29 cellular contexts compared by ENCODE assay signal in genomic region chr4:122476126-122476525, GRCh38. TPM values are rescaled to one million over a fixed set of nuclear protein-coding genes. Genes with fewer than 3 reads are reported as not detected.
"Had no signal": no experiment of that assay in that cellular context is flagged by ENCODE, and none has a peak within 500 bp of the region (broad histone marks: within the 10 kb centered on the region; RNA-seq: fewer than 3 reads in every experiment).

No MANE protein-coding gene starts in this region.

- H3K4me3 ChIP-seq: MG63, PC-9 had no signal

- H3K4me3 Mint-ChIP-seq: activated CD4-positive, alpha-beta memory T cell treated with anti-CD3 and anti-CD28 coated beads for 36 hours; activated naive CD8-positive, alpha-beta T cell; activated naive CD8-positive, alpha-beta T cell treated with anti-CD3 and anti-CD28 coated beads, Interleukin-2, amount 50 U/mL, for 24 hours; activated T-cell treated with anti-CD3 and anti-CD28 coated beads, Interleukin-2, amount 50 U/mL, for 4 hours; activated T-helper 1 cell treated with anti-CD3 and anti-CD28 coated beads, Interleukin-12 subunit alpha, Interleukin-12 subunit beta, Interleukin-2, Interleukin-4 antibody, amounts not matched to agents 30 ng/mL and 10 ng/mL and 1 ng/mL, durations not matched to agents 14 hours and 24 hours and 36 hours; brain; T-helper 1 cell treated with Interleukin-12 subunit alpha and Interleukin-12 subunit beta and Interleukin-4 antibody, amounts not matched to agents 30 μg/mL and 1 μg/mL, for 36 hours; T-helper 2 cell treated with Interferon-gamma antibody and Interleukin-4, amounts not matched to agents 5 μg/mL and 100 μg/mL, for 36 hours had no signal

- H3K4me1 Mint-ChIP-seq: brain had no signal

- H3K27me3 ChIP-seq: MG63 had no signal

- H3K36me3 ChIP-seq: MG63 had no signal

- H2AFZ ChIP-seq: PC-9 had no signal

- H3K27me3 Mint-ChIP-seq: activated CD4-positive, alpha-beta memory T cell treated with anti-CD3 and anti-CD28 coated beads for 36 hours; activated naive CD8-positive, alpha-beta T cell had no signal

- ATAC-seq: activated naive CD8-positive, alpha-beta T cell treated with anti-CD3 and anti-CD28 coated beads, Interleukin-2, amount 50 U/mL, for 24 hours had no signal

- H3K9me3 ChIP-seq: MG63 had no signal

- DNase-seq: activated CD4-positive, alpha-beta memory T cell treated with anti-CD3 and anti-CD28 coated beads for 36 hours; activated CD4-positive, alpha-beta T cell treated with anti-CD3 and anti-CD28 coated beads, Interleukin-2, amount 50 U/mL, for 1 hour; activated CD8-positive, alpha-beta memory T cell treated with anti-CD3 and anti-CD28 coated beads, Interleukin-2, amount 50 U/mL, for 4 hours; activated effector memory CD4-positive, alpha-beta T cell treated with Interleukin-2 at 50 U/mL for 16 hours; activated naive CD8-positive, alpha-beta T cell treated with anti-CD3 and anti-CD28 coated beads, Interleukin-2, amount 50 U/mL, for 24 hours; activated T-cell treated with anti-CD3 and anti-CD28 coated beads for 4 hours; activated T-cell treated with anti-CD3 and anti-CD28 coated beads, Interleukin-2, amount 50 U/mL, for 4 hours; anterior cingulate cortex; caudate nucleus; cerebellar nuclear complex; Kasumi-1; MG63; NCI-H1048; NCI-H1105 treated with DMSO at 0.1 percent for 48 hours; NCI-H1436 treated with DMSO at 0.1 percent for 48 hours; NCI-H1694 treated with DMSO at 0.1 percent for 48 hours; NCI-H2029; NCI-H510A; NCI-H526; NCI-H748 treated with DMSO at 0.1 percent for 48 hours; NK-92 treated with Interleukin-12 subunit alpha and Interleukin-12 subunit beta, amount 100 ng/mL, for 24 hours; PC-9; Right ventricle myocardium superior had no signal

- H3K27ac Mint-ChIP-seq: activated CD4-positive, alpha-beta memory T cell treated with anti-CD3 and anti-CD28 coated beads for 36 hours; activated naive CD8-positive, alpha-beta T cell treated with anti-CD3 and anti-CD28 coated beads, Interleukin-2, amount 50 U/mL, for 24 hours; activated T-helper 1 cell treated with anti-CD3 and anti-CD28 coated beads, Interleukin-12 subunit alpha, Interleukin-12 subunit beta, Interleukin-2, Interleukin-4 antibody, amounts not matched to agents 30 ng/mL and 10 ng/mL and 1 ng/mL, durations not matched to agents 14 hours and 24 hours and 36 hours; brain; T-helper 1 cell treated with Interleukin-12 subunit alpha and Interleukin-12 subunit beta and Interleukin-4 antibody, amounts not matched to agents 30 μg/mL and 1 μg/mL, for 36 hours; T-helper 2 cell treated with Interferon-gamma antibody and Interleukin-4, amounts not matched to agents 5 μg/mL and 100 μg/mL, for 36 hours had no signal

- H3K4me2 ChIP-seq: PC-9 had no signal

- H3K27ac ChIP-seq: PC-9 had no signal

- H3K36me3 Mint-ChIP-seq: activated naive CD8-positive, alpha-beta T cell; brain had no signal

RNA-seq across cellular contexts. Expression of gene IL2, which starts 19.6 kb away (rescaled TPM):
- total RNA-seq: bronchial epithelial cell, PC-9, Right ventricle myocardium superior had no signal
